Comparison of ENCODE assay signal across 8 cellular contexts in genomic region chr4:140149851-140150635, GRCh38. TPM values are rescaled to one million over a fixed set of nuclear protein-coding genes. Genes with fewer than 3 reads are reported as not detected.
DNase-seq lines count a peak whose midpoint lies in the region; ATAC-seq and TF ChIP-seq lines count a peak whose summit lies in the region.

No MANE protein-coding gene starts in this region.

- no peak for TF ChIP-seq CTCF in HL-60 (IDR thresholded peaks at IDR 0.05; ENCODE audit: insufficient read depth, low read length)
- no peak for TF ChIP-seq CTCF in OCI-LY3 (IDR thresholded peaks at IDR 0.05; ENCODE audit: low read depth, low read length)
- TF ChIP-seq CTCF in fibroblast of lung (conservative IDR thresholded peaks at IDR 0.05 in 1 of 2, IDR thresholded peaks at IDR 0.05 in 1 of 2; ENCODE audit: low read depth in 1 of 2, low read length in 2 of 2): no peak

- H3K4me3 ChIP-seq in CD4-positive, alpha-beta memory T cell (ENCODE audit: low read length in 2 of 2): peak overlapping the region; percentile 40 to 88
- H3K4me3 ChIP-seq in HL-60 (replicated peaks; ENCODE audit: insufficient read depth, low read length) (peak overlapping the region; percentile 61), OCI-LY3 (ENCODE audit: low read length) (peak overlapping the region; percentile 80), fibroblast of lung (replicated peaks in 1 of 4; ENCODE audit: control extremely low read depth in 1 of 4, insufficient read depth in 1 of 4, low read depth in 3 of 4, low read length in 4 of 4) (peak overlapping the region; percentile 81 to 99 (median 91))

- peaks cover 0 to 1% of the 10 kb centered on the region in 2 donors for H3K27me3 Mint-ChIP-seq in CD4-positive, alpha-beta memory T cell
- H3K27me3 Mint-ChIP-seq in activated T-helper 2 cell treated with anti-CD3 and anti-CD28 coated beads, Interferon-gamma antibody, Interleukin-2, Interleukin-4, amounts not matched to agents 10 μg/mL and 5 μg/mL and 100 μg/mL, durations not matched to agents 14 hours and 24 hours and 36 hours (ENCODE audit: low read depth): peaks cover 33% of the 10 kb centered on the region
- H3K27me3 Mint-ChIP-seq in naive B cell: peaks cover 0 to 12% (median 0%) of the 10 kb centered on the region in 3 donors
- H3K27me3 Mint-ChIP-seq in stimulated activated naive CD8-positive, alpha-beta T cell treated with anti-CD3 and anti-CD28 coated beads, Interleukin-15, Interleukin-2, amounts not matched to agents 100 ng/mL and 50 ng/mL, for 24 hours: peaks cover 34% of the 10 kb centered on the region

- peak; percentile 60 to 81 (median 66) for DNase-seq in CD4-positive, alpha-beta memory T cell
- DNase-seq in HL-60 (ENCODE audit: low read depth in 1 of 2, low spot score in 1 of 2) (peak; percentile 40 to 83), fibroblast of lung (ENCODE audit: low read depth in 2 of 2) (peak; percentile 54 to 65), naive B cell (peak; percentile 72)
- peak; percentile 67 for DNase-seq in activated T-helper 2 cell treated with anti-CD3 and anti-CD28 coated beads, Interferon-gamma antibody, Interleukin-2, Interleukin-4, amounts not matched to agents 10 μg/mL and 5 μg/mL and 100 μg/mL, durations not matched to agents 14 hours and 24 hours and 36 hours (ENCODE audit: low spot score)

- no peaks in the 10 kb centered on the region for H3K9me3 ChIP-seq in CD4-positive, alpha-beta memory T cell (ENCODE audit: control insufficient read depth in 1 of 2, low read length in 2 of 2)
- H3K9me3 ChIP-seq in OCI-LY3 (ENCODE audit: insufficient read depth, low read length) (no peaks in the 10 kb centered on the region), fibroblast of lung (ENCODE audit: control insufficient read depth, insufficient read depth, low read depth, low read length) (no peaks in the 10 kb centered on the region)

- ATAC-seq in naive B cell (ENCODE audit: low read depth in 2 of 2) (peak; percentile 25 to 27), HG03280 (IDR thresholded peaks at IDR 0.05; ENCODE audit: unreplicated experiment) (no peak)

- no peaks in the 10 kb centered on the region for H3K27me3 ChIP-seq in CD4-positive, alpha-beta memory T cell (ENCODE audit: insufficient read depth, low read length)
- H3K27me3 ChIP-seq in HL-60 (ENCODE audit: insufficient read depth, poor library complexity, severe bottlenecking): no peaks in the 10 kb centered on the region
- peaks cover 56% of the 10 kb centered on the region for H3K27me3 ChIP-seq in OCI-LY3 (ENCODE audit: low read depth, low read length)
- no peaks in the 10 kb centered on the region for H3K27me3 ChIP-seq in fibroblast of lung (ENCODE audit: control insufficient read depth, insufficient read depth, low read length)

- peak overlapping the region; percentile 81 for H2AFZ ChIP-seq in OCI-LY3 (ENCODE audit: low read depth, low read length)
- peak overlapping the region; percentile 93 for H2AFZ ChIP-seq in fibroblast of lung (ENCODE audit: low read length)

- H3K36me3 Mint-ChIP-seq in CD4-positive, alpha-beta memory T cell: peaks cover 0 to 24% of the 10 kb centered on the region in 2 donors
- H3K36me3 Mint-ChIP-seq in activated T-helper 2 cell treated with anti-CD3 and anti-CD28 coated beads, Interferon-gamma antibody, Interleukin-2, Interleukin-4, amounts not matched to agents 10 μg/mL and 5 μg/mL and 100 μg/mL, durations not matched to agents 14 hours and 24 hours and 36 hours (ENCODE audit: low read depth): no peaks in the 10 kb centered on the region
- no peaks in the 10 kb centered on the region for H3K36me3 Mint-ChIP-seq in naive B cell
- H3K36me3 Mint-ChIP-seq in stimulated activated naive CD8-positive, alpha-beta T cell treated with anti-CD3 and anti-CD28 coated beads, Interleukin-15, Interleukin-2, amounts not matched to agents 100 ng/mL and 50 ng/mL, for 24 hours (ENCODE audit: low read depth): no peaks in the 10 kb centered on the region

- peak overlapping the region; percentile 92 to 97 (median 94) for H3K27ac Mint-ChIP-seq in CD4-positive, alpha-beta memory T cell
- peak overlapping the region; percentile 79 for H3K27ac Mint-ChIP-seq in activated T-helper 2 cell treated with anti-CD3 and anti-CD28 coated beads, Interferon-gamma antibody, Interleukin-2, Interleukin-4, amounts not matched to agents 10 μg/mL and 5 μg/mL and 100 μg/mL, durations not matched to agents 14 hours and 24 hours and 36 hours
- H3K27ac Mint-ChIP-seq in naive B cell: peak overlapping the region; percentile 91 to 99 (median 97)
- H3K27ac Mint-ChIP-seq in stimulated activated naive CD8-positive, alpha-beta T cell treated with anti-CD3 and anti-CD28 coated beads, Interleukin-15, Interleukin-2, amounts not matched to agents 100 ng/mL and 50 ng/mL, for 24 hours: peak overlapping the region; percentile 67

- H3K9ac ChIP-seq in OCI-LY3 (ENCODE audit: low read length) (peak overlapping the region; percentile 52), fibroblast of lung (ENCODE audit: insufficient read depth, low read length) (peak overlapping the region; percentile 85)

- H3K4me2 ChIP-seq in OCI-LY3 (ENCODE audit: low read length) (peak overlapping the region; percentile 92), fibroblast of lung (ENCODE audit: extremely low read depth, insufficient read depth, low read length) (peak overlapping the region; percentile 94)

- peak overlapping the region; percentile 94 to 99 (median 97) for H3K4me3 Mint-ChIP-seq in CD4-positive, alpha-beta memory T cell
- peak overlapping the region; percentile 85 for H3K4me3 Mint-ChIP-seq in activated T-helper 2 cell treated with anti-CD3 and anti-CD28 coated beads, Interferon-gamma antibody, Interleukin-2, Interleukin-4, amounts not matched to agents 10 μg/mL and 5 μg/mL and 100 μg/mL, durations not matched to agents 14 hours and 24 hours and 36 hours (ENCODE audit: low read depth)
- H3K4me3 Mint-ChIP-seq in naive B cell: peak overlapping the region; percentile 95 to 100 (median 98)
- H3K4me3 Mint-ChIP-seq in stimulated activated naive CD8-positive, alpha-beta T cell treated with anti-CD3 and anti-CD28 coated beads, Interleukin-15, Interleukin-2, amounts not matched to agents 100 ng/mL and 50 ng/mL, for 24 hours: peak overlapping the region; percentile 84

- intact Hi-C loops in CD4-positive, alpha-beta memory T cell (cut with micrococcal nuclease): loop anchor here (1.0 to 5.0 kb wide), 7 partner anchors 78 to 1068 kb away; partner anchors contain the start of genes ELF2, RAB33B, SCOC and SETD7
- intact Hi-C loops in activated T-helper 2 cell treated with anti-CD3 and anti-CD28 coated beads, Interferon-gamma antibody, Interleukin-2, Interleukin-4, amounts not matched to agents 10 μg/mL and 5 μg/mL and 100 μg/mL, durations not matched to agents 14 hours and 24 hours and 36 hours (cut with micrococcal nuclease): loop anchor here (1.0 to 10.0 kb wide), 13 partner anchors 17 to 848 kb away; partner anchors contain the start of genes NAA15, NDUFC1, RAB33B and SCOC

- no peaks in the 10 kb centered on the region for H3K36me3 ChIP-seq in CD4-positive, alpha-beta memory T cell (ENCODE audit: insufficient read depth, low read length)
- H3K36me3 ChIP-seq in OCI-LY3 (replicated peaks; ENCODE audit: low read depth, low read length): no peaks in the 10 kb centered on the region
- no peaks in the 10 kb centered on the region for H3K36me3 ChIP-seq in fibroblast of lung (ENCODE audit: control insufficient read depth, insufficient read depth, low read length)

- peaks cover 0 to 3% (median 0%) of the 10 kb centered on the region in 8 donors for H3K9me3 Mint-ChIP-seq in CD4-positive, alpha-beta memory T cell
- H3K9me3 Mint-ChIP-seq in activated T-helper 2 cell treated with anti-CD3 and anti-CD28 coated beads, Interferon-gamma antibody, Interleukin-2, Interleukin-4, amounts not matched to agents 10 μg/mL and 5 μg/mL and 100 μg/mL, durations not matched to agents 14 hours and 24 hours and 36 hours: no peaks in the 10 kb centered on the region
- no peaks in the 10 kb centered on the region for H3K9me3 Mint-ChIP-seq in naive B cell
- H3K9me3 Mint-ChIP-seq in stimulated activated naive CD8-positive, alpha-beta T cell treated with anti-CD3 and anti-CD28 coated beads, Interleukin-15, Interleukin-2, amounts not matched to agents 100 ng/mL and 50 ng/mL, for 24 hours: no peaks in the 10 kb centered on the region

- H3K4me1 Mint-ChIP-seq in CD4-positive, alpha-beta memory T cell: peaks cover 11 to 45% (median 22%) of the 10 kb centered on the region in 4 donors
- H3K4me1 Mint-ChIP-seq in activated T-helper 2 cell treated with anti-CD3 and anti-CD28 coated beads, Interferon-gamma antibody, Interleukin-2, Interleukin-4, amounts not matched to agents 10 μg/mL and 5 μg/mL and 100 μg/mL, durations not matched to agents 14 hours and 24 hours and 36 hours (ENCODE audit: low read depth): peaks cover 32% of the 10 kb centered on the region
- peaks cover 4 to 24% (median 20%) of the 10 kb centered on the region in 3 donors for H3K4me1 Mint-ChIP-seq in naive B cell
- peaks cover 33% of the 10 kb centered on the region for H3K4me1 Mint-ChIP-seq in stimulated activated naive CD8-positive, alpha-beta T cell treated with anti-CD3 and anti-CD28 coated beads, Interleukin-15, Interleukin-2, amounts not matched to agents 100 ng/mL and 50 ng/mL, for 24 hours (ENCODE audit: low read depth)

- H3K79me2 ChIP-seq in OCI-LY3 (ENCODE audit: low read length) (no peaks in the 10 kb centered on the region), fibroblast of lung (ENCODE audit: control insufficient read depth, insufficient read depth, low read length) (no peaks in the 10 kb centered on the region)

- H3K4me1 ChIP-seq in CD4-positive, alpha-beta memory T cell (ENCODE audit: insufficient read depth, low read length): peaks cover 20% of the 10 kb centered on the region
- H3K4me1 ChIP-seq in OCI-LY3 (ENCODE audit: low read length) (peaks cover 15% of the 10 kb centered on the region), fibroblast of lung (ENCODE audit: control insufficient read depth, extremely low read depth, insufficient read depth, low read length) (no peaks in the 10 kb centered on the region)

- POLR2A ChIA-PET in CD4-positive, alpha-beta memory T cell (lab: Charles Lee; ENCODE audit: partially characterized antibody): interaction anchor here (1.0 to 2.0 kb wide), 14 partner anchors 9 to 697 kb away, joined by 3 to 20 read pairs (median 4); partner anchors contain the start of gene SCOC

- H3K27ac ChIP-seq in CD4-positive, alpha-beta memory T cell (ENCODE audit: low read depth, low read length): peak overlapping the region; percentile 49
- H3K27ac ChIP-seq in HL-60 (replicated peaks) (peak overlapping the region; percentile 96), OCI-LY3 (ENCODE audit: low read length) (no peak overlapping the region), fibroblast of lung (ENCODE audit: insufficient read depth, low read length) (peak overlapping the region; percentile 97)

- H4K20me1 ChIP-seq in OCI-LY3 (ENCODE audit: insufficient read depth, low read length) (no peaks in the 10 kb centered on the region), fibroblast of lung (ENCODE audit: control insufficient read depth, extremely low read depth, insufficient read depth, low read length) (no peaks in the 10 kb centered on the region)

- CTCF ChIA-PET in CD4-positive, alpha-beta memory T cell (lab: Charles Lee; ENCODE audit: partially characterized antibody): interaction anchor here (0.7 to 1.6 kb wide), 5 partner anchors 54 to 223 kb away, joined by 3 to 8 read pairs (median 3); partner anchors contain the start of gene SCOC

RNA-seq across cellular contexts. Expression of gene MAML3, which starts 3.9 kb away (rescaled TPM):
- total RNA-seq in CD4-positive, alpha-beta memory T cell: 1 to 10 TPM; 2.9 to 3.7 TPM
- under 1 TPM; 0.15 to 0.50 TPM for polyA plus RNA-seq in CD4-positive, alpha-beta memory T cell
- 3.0 and 3.3 TPM in 2 replicates for total RNA-seq in activated T-helper 2 cell treated with anti-CD3 and anti-CD28 coated beads, Interferon-gamma antibody, Interleukin-2, Interleukin-4, amounts not matched to agents 10 μg/mL and 5 μg/mL and 100 μg/mL, durations not matched to agents 14 hours and 24 hours and 36 hours
- 2.0 and 2.1 TPM in 2 replicates for total RNA-seq in fibroblast of lung
- polyA plus RNA-seq in fibroblast of lung (2.6 and 2.8 TPM in 2 replicates), naive B cell (ENCODE audit: low read depth in 6 of 6) (1 to 10 TPM in 3 of 6 donors, under 1 TPM in 3; 0.37 to 2.7 (median 1.1) TPM)
- polyA plus RNA-seq in fibroblast of lung (2012): 1.2 and 1.9 TPM in 2 replicates
- polyA minus RNA-seq in fibroblast of lung (ENCODE audit: low replicate concordance): 1.3 and 3.6 TPM in 2 replicates
